19 cellular contexts compared by ENCODE assay signal in genomic region chr22:32005453-32005852, GRCh38. TPM values are rescaled to one million over a fixed set of nuclear protein-coding genes. Genes with fewer than 3 reads are reported as not detected.
A peak's percentile ranks its signal among the peaks of the same experiment; 100 is the strongest.
DNase-seq lines count a peak whose midpoint lies in the region; ATAC-seq and TF ChIP-seq lines count a peak whose summit lies in the region.
"Had no signal": no experiment of that assay in that cellular context is flagged by ENCODE, and none has a peak within 500 bp of the region (broad histone marks: within the 10 kb centered on the region; RNA-seq: fewer than 3 reads in every experiment).

No MANE protein-coding gene starts in this region.

- H3K18ac ChIP-seq in mesenchymal stem cell (ENCODE audit: low read depth in 1 of 2, low read length in 2 of 2) = no peak overlapping the region

- H3K9ac ChIP-seq in mesenchymal stem cell (ENCODE audit: low read length) = no peak overlapping the region

- intact Hi-C loops in left cardiac atrium (cut with DNase I) (no loop called here), tibial artery (cut with DNase I; ENCODE audit: low total_unique reads) (no loop called here)

- H2BK5ac ChIP-seq in mesenchymal stem cell (ENCODE audit: low read depth, low read length, poor library complexity, severe bottlenecking) = no peak overlapping the region

- peak; percentile 73 for DNase-seq in Daoy (ENCODE audit: low read depth)
- DNase-seq in M059J (ENCODE audit: low read depth) = peak; percentile 49
- DNase-seq in choroid plexus epithelial cell (ENCODE audit: low read depth) = peak; percentile 60
- peak; percentile 22 for DNase-seq in mesenchymal stem cell
- DNase-seq in HUDEP-2 (lab: John Stamatoyannopoulos, UW; ENCODE audit: unreplicated experiment in 76 of 76) = no peak
- DNase-seq in left cardiac atrium = no peak
- no peak for DNase-seq in inferior parietal cortex (ENCODE audit: extremely low spot score)
- DNase-seq in tibial artery = no peak
- DNase-seq: activated B cell treated with CpG ODN at 0.5 μM for 24 hours; activated gamma-delta T cell treated with Interleukin-2 at 50 U/mL for 16 hours; BE2C; effector CD8-positive, alpha-beta T cell; NCI-H1417; NCI-H446; posterior cingulate gyrus had no signal

- no peak overlapping the region for H4K91ac ChIP-seq in mesenchymal stem cell (ENCODE audit: low read length)

- H3K79me1 ChIP-seq in mesenchymal stem cell (replicated peaks; ENCODE audit: low read length, poor library complexity, severe bottlenecking) = no peaks in the 10 kb centered on the region

- H3K36me3 ChIP-seq in mesenchymal stem cell (ENCODE audit: control insufficient read depth in 1 of 2, insufficient read depth in 2 of 2, low read depth in 1 of 2, low read length in 2 of 2) (no peaks in the 10 kb centered on the region), tibial artery (no peaks in the 10 kb centered on the region)
- H3K36me3 ChIP-seq: BE2C, cardiac muscle cell had no signal

- H2BK15ac ChIP-seq in mesenchymal stem cell (ENCODE audit: low read depth, poor library complexity, severe bottlenecking) = no peak overlapping the region

- H3K4me1 ChIP-seq in mesenchymal stem cell (ENCODE audit: control insufficient read depth, insufficient read depth, low read depth, low read length) (no peaks in the 10 kb centered on the region), tibial artery (no peaks in the 10 kb centered on the region)
- H3K4me1 ChIP-seq: BE2C had no signal

- no peak overlapping the region for H3K4me2 ChIP-seq in mesenchymal stem cell (ENCODE audit: low read length, poor library complexity, severe bottlenecking)

- H2BK12ac ChIP-seq in mesenchymal stem cell (ENCODE audit: low read length in 2 of 2) = no peak overlapping the region

- no peak overlapping the region for H2AK5ac ChIP-seq in mesenchymal stem cell (ENCODE audit: low read length, severe bottlenecking)

- peaks cover 6% of the 10 kb centered on the region for H3K9me3 ChIP-seq in mesenchymal stem cell (ENCODE audit: control insufficient read depth, low read length)
- no peaks in the 10 kb centered on the region for H3K9me3 ChIP-seq in tibial artery
- H3K9me3 ChIP-seq: BE2C had no signal

- H3K27ac ChIP-seq in mesenchymal stem cell (ENCODE audit: low read length, poor library complexity, severe bottlenecking) = no peak overlapping the region
- no peak overlapping the region for H3K27ac ChIP-seq in tibial artery
- H3K27ac ChIP-seq: cardiac muscle cell had no signal

- H3K4ac ChIP-seq in mesenchymal stem cell (ENCODE audit: low read depth in 1 of 2, low read length in 2 of 2) = no peak overlapping the region

- no peak overlapping the region for H4K8ac ChIP-seq in mesenchymal stem cell (ENCODE audit: low read length)

- no peak overlapping the region for H3K4me3 ChIP-seq in choroid plexus epithelial cell (ENCODE audit: low read depth, low read length)
- no peak overlapping the region for H3K4me3 ChIP-seq in mesenchymal stem cell (ENCODE audit: insufficient read depth in 1 of 2, low read depth in 1 of 2, low read length in 2 of 2)
- H3K4me3 ChIP-seq in tibial artery = no peak overlapping the region
- H3K4me3 ChIP-seq: cardiac muscle cell had no signal

- H3K27me3 ChIP-seq in mesenchymal stem cell (ENCODE audit: control insufficient read depth in 1 of 2, insufficient read depth in 1 of 2, low read length in 2 of 2) (no peaks in the 10 kb centered on the region), tibial artery (no peaks in the 10 kb centered on the region)
- H3K27me3 ChIP-seq: BE2C, cardiac muscle cell had no signal

- H3K14ac ChIP-seq in mesenchymal stem cell (ENCODE audit: low read length in 2 of 2) = no peak overlapping the region

- 67% methylated on average over 1 of the region's 1 CpG for WGBS in mesenchymal stem cell

- H3K23ac ChIP-seq in mesenchymal stem cell (ENCODE audit: low read length in 2 of 2) = no peak overlapping the region

- no peak overlapping the region for H2BK120ac ChIP-seq in mesenchymal stem cell (ENCODE audit: low read depth, low read length)

- ATAC-seq in left cardiac atrium = no peak

- no peak for TF ChIP-seq CTCF in choroid plexus epithelial cell (conservative IDR thresholded peaks at IDR 0.05; ENCODE audit: low read depth, low read length)
- TF ChIP-seq CTCF in tibial artery (IDR thresholded peaks at IDR 0.05) = no peak

- H2AFZ ChIP-seq in mesenchymal stem cell (ENCODE audit: low read depth, low read length) = no peak overlapping the region

RNA-seq across cellular contexts. Expression of gene SLC5A1, which starts 37.6 kb away (rescaled TPM):
- not detected in 2 replicates for total RNA-seq in Daoy (2014; rRNA removed; shearing (Covaris generic))
- total RNA-seq in M059J (2014; rRNA removed; shearing (Covaris generic)) = not detected in 2 replicates
- not detected for polyA plus RNA-seq in mesenchymal stem cell (2013, experiment 1 of 2)
- polyA plus RNA-seq in mesenchymal stem cell (2013, experiment 2 of 2) = not detected
- 10 to 100 TPM; 60.5 to 81.5 TPM for total RNA-seq in left cardiac atrium
- total RNA-seq: activated B cell treated with CpG ODN at 0.5 μM for 24 hours, glomerular endothelial cell, OCI-LY7, subcutaneous adipose tissue had no signal

Comparison
In these comparisons a context has a peak if more than half of its experiments do, and no peak if none do; other contexts are left out.
1. DNase-seq: peak in Daoy (single experiment), M059J (single experiment), choroid plexus epithelial cell (single experiment) and mesenchymal stem cell (single experiment); none in HUDEP-2 (0 of 76), left cardiac atrium (single experiment), inferior parietal cortex (single experiment) and tibial artery (0 of 2).
2. RNA of gene SLC5A1, which starts 37.6 kb away (total RNA-seq): 60.5 to 81.5 TPM in left cardiac atrium; not detected in Daoy and not detected in M059J; every median in the first group is over 10 times any median in the second.